ENCODE assay signal across 1 cellular context in the genomic region with DNA sequence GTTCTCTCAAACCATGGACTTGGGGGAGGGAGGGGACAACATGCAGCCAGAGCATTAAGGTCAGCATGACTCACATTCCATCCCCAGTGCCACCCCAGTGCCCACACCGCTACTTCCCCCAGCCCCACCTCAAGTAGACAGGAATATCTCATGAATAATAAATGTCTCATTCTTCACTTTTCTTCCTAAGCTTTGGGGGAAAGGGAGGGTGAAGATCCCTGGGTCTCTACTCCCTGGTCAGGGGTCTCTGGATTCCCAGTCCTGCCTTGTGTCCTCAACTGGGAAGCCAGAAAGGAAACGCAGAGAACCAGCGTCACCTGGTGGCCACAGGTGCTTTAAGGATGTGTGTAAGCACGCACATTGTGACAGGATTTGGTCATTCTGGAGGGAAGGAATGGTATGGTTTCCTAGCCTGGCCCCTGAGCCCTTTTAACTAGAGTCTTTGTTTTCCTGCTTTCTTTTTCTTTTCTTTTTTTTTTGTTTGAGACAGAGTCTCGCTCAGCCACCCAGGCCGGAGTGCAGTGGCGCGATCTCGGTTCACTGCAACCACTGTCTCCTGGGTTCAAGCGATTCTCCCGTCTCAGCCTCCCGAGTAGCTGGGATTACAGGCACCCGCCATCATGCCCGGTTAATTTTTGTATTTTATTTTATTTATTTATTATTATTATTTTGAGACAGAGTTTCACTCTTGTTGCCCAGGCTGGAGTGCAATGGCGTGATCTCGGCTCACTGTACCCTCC.
TF ChIP-seq lines count a peak whose summit lies in the region.

No MANE protein-coding gene starts in this region.

TF ChIP-seq in HepG2, 621 proteins besides CTCF, POLR2A, EP300 and RAD21 (continues in another document):
- TF ChIP-seq ZNF496 (CRISPR knock-in tag; IDR thresholded peaks at IDR 0.05; ENCODE audit: insufficient replicate concordance): no peak
- no peak for TF ChIP-seq TCF12 (IDR thresholded peaks at IDR 0.05)
- TF ChIP-seq TCF12 (CRISPR knock-in tag; IDR thresholded peaks at IDR 0.05): no peak
- TF ChIP-seq GATA4 (IDR thresholded peaks at IDR 0.05; ENCODE audit: borderline replicate concordance, low read depth): no peak
- no peak for TF ChIP-seq ETV6 (CRISPR knock-in tag; conservative IDR thresholded peaks at IDR 0.05)
- TF ChIP-seq HCFC1 (IDR thresholded peaks at IDR 0.05; ENCODE audit: low read depth, low read length): no peak
- no peak for TF ChIP-seq ZNF780A (CRISPR knock-in tag; IDR thresholded peaks at IDR 0.05)
- TF ChIP-seq, protein P1, sequence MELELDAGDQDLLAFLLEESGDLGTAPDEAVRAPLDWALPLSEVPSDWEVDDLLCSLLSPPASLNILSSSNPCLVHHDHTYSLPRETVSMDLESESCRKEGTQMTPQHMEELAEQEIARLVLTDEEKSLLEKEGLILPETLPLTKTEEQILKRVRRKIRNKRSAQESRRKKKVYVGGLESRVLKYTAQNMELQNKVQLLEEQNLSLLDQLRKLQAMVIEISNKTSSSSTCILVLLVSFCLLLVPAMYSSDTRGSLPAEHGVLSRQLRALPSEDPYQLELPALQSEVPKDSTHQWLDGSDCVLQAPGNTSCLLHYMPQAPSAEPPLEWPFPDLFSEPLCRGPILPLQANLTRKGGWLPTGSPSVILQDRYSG (CRISPR knock-in tag; IDR thresholded peaks at IDR 0.05): no peak
- TF ChIP-seq ZNF329 (CRISPR knock-in tag; IDR thresholded peaks at IDR 0.05; ENCODE audit: low read depth): 0 out of 2 replicates have a peak, but pooled peaks have one; percentile 29
- TF ChIP-seq, protein P2, sequence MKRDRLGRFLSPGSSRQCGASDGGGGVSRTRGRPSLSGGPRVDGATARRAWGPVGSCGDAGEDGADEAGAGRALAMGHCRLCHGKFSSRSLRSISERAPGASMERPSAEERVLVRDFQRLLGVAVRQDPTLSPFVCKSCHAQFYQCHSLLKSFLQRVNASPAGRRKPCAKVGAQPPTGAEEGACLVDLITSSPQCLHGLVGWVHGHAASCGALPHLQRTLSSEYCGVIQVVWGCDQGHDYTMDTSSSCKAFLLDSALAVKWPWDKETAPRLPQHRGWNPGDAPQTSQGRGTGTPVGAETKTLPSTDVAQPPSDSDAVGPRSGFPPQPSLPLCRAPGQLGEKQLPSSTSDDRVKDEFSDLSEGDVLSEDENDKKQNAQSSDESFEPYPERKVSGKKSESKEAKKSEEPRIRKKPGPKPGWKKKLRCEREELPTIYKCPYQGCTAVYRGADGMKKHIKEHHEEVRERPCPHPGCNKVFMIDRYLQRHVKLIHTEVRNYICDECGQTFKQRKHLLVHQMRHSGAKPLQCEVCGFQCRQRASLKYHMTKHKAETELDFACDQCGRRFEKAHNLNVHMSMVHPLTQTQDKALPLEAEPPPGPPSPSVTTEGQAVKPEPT (CRISPR knock-in tag; IDR thresholded peaks at IDR 0.05; ENCODE audit: low read depth): 0 out of 2 replicates have a peak, but pooled peaks have one; percentile 29
- TF ChIP-seq, protein P3, sequence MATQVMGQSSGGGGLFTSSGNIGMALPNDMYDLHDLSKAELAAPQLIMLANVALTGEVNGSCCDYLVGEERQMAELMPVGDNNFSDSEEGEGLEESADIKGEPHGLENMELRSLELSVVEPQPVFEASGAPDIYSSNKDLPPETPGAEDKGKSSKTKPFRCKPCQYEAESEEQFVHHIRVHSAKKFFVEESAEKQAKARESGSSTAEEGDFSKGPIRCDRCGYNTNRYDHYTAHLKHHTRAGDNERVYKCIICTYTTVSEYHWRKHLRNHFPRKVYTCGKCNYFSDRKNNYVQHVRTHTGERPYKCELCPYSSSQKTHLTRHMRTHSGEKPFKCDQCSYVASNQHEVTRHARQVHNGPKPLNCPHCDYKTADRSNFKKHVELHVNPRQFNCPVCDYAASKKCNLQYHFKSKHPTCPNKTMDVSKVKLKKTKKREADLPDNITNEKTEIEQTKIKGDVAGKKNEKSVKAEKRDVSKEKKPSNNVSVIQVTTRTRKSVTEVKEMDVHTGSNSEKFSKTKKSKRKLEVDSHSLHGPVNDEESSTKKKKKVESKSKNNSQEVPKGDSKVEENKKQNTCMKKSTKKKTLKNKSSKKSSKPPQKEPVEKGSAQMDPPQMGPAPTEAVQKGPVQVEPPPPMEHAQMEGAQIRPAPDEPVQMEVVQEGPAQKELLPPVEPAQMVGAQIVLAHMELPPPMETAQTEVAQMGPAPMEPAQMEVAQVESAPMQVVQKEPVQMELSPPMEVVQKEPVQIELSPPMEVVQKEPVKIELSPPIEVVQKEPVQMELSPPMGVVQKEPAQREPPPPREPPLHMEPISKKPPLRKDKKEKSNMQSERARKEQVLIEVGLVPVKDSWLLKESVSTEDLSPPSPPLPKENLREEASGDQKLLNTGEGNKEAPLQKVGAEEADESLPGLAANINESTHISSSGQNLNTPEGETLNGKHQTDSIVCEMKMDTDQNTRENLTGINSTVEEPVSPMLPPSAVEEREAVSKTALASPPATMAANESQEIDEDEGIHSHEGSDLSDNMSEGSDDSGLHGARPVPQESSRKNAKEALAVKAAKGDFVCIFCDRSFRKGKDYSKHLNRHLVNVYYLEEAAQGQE (IDR thresholded peaks at IDR 0.05; ENCODE audit: borderline replicate concordance in 1 of 2, low read depth in 1 of 2, low read length in 2 of 2): no peak
- peak; percentile 45; the same call in 1 of the 2 replicates for TF ChIP-seq SAP130 (CRISPR knock-in tag; IDR thresholded peaks at IDR 0.05; ENCODE audit: low read depth)
- peak in 1 of 2 experiments; percentile 63; a peak in 2 of 4 replicates for TF ChIP-seq NR2F1 (CRISPR knock-in tag; IDR thresholded peaks at IDR 0.05)
- TF ChIP-seq RFXANK (CRISPR knock-in tag; IDR thresholded peaks at IDR 0.05): 0 out of 2 replicates have a peak, but pooled peaks have one; percentile 32
- no peak for TF ChIP-seq PTBP1 (IDR thresholded peaks at IDR 0.05; ENCODE audit: low read depth, low read length, poor library complexity, severe bottlenecking)
- TF ChIP-seq, protein P4, sequence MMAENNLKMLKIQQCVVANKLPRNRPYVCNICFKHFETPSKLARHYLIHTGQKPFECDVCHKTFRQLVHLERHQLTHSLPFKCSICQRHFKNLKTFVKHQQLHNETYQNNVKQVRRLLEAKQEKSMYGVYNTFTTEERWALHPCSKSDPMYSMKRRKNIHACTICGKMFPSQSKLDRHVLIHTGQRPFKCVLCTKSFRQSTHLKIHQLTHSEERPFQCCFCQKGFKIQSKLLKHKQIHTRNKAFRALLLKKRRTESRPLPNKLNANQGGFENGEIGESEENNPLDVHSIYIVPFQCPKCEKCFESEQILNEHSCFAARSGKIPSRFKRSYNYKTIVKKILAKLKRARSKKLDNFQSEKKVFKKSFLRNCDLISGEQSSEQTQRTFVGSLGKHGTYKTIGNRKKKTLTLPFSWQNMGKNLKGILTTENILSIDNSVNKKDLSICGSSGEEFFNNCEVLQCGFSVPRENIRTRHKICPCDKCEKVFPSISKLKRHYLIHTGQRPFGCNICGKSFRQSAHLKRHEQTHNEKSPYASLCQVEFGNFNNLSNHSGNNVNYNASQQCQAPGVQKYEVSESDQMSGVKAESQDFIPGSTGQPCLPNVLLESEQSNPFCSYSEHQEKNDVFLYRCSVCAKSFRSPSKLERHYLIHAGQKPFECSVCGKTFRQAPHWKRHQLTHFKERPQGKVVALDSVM (CRISPR knock-in tag; IDR thresholded peaks at IDR 0.05): no peak
- 0 out of 2 replicates have a peak, but pooled peaks have one; percentile 32 for TF ChIP-seq ZNF547 (CRISPR knock-in tag; IDR thresholded peaks at IDR 0.05)
- no peak for TF ChIP-seq HMG20A (CRISPR knock-in tag; IDR thresholded peaks at IDR 0.05; ENCODE audit: borderline replicate concordance)
- TF ChIP-seq ZNF652 (CRISPR knock-in tag; IDR thresholded peaks at IDR 0.05; ENCODE audit: borderline replicate concordance, low read depth): no peak
- TF ChIP-seq HNRNPL (IDR thresholded peaks at IDR 0.05; ENCODE audit: low read depth, low read length): no peak
- no peak for TF ChIP-seq YEATS4 (CRISPR knock-in tag; IDR thresholded peaks at IDR 0.05; ENCODE audit: borderline replicate concordance)
- TF ChIP-seq, protein P5, sequence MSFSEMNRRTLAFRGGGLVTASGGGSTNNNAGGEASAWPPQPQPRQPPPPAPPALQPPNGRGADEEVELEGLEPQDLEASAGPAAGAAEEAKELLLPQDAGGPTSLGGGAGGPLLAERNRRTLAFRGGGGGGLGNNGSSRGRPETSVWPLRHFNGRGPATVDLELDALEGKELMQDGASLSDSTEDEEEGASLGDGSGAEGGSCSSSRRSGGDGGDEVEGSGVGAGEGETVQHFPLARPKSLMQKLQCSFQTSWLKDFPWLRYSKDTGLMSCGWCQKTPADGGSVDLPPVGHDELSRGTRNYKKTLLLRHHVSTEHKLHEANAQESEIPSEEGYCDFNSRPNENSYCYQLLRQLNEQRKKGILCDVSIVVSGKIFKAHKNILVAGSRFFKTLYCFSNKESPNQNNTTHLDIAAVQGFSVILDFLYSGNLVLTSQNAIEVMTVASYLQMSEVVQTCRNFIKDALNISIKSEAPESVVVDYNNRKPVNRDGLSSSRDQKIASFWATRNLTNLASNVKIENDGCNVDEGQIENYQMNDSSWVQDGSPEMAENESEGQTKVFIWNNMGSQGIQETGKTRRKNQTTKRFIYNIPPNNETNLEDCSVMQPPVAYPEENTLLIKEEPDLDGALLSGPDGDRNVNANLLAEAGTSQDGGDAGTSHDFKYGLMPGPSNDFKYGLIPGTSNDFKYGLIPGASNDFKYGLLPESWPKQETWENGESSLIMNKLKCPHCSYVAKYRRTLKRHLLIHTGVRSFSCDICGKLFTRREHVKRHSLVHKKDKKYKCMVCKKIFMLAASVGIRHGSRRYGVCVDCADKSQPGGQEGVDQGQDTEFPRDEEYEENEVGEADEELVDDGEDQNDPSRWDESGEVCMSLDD (CRISPR knock-in tag; IDR thresholded peaks at IDR 0.05; ENCODE audit: borderline replicate concordance): no peak
- peak; percentile 50 for TF ChIP-seq ETV5 (CRISPR knock-in tag; IDR thresholded peaks at IDR 0.05; ENCODE audit: borderline replicate concordance)
- TF ChIP-seq, protein P6, sequence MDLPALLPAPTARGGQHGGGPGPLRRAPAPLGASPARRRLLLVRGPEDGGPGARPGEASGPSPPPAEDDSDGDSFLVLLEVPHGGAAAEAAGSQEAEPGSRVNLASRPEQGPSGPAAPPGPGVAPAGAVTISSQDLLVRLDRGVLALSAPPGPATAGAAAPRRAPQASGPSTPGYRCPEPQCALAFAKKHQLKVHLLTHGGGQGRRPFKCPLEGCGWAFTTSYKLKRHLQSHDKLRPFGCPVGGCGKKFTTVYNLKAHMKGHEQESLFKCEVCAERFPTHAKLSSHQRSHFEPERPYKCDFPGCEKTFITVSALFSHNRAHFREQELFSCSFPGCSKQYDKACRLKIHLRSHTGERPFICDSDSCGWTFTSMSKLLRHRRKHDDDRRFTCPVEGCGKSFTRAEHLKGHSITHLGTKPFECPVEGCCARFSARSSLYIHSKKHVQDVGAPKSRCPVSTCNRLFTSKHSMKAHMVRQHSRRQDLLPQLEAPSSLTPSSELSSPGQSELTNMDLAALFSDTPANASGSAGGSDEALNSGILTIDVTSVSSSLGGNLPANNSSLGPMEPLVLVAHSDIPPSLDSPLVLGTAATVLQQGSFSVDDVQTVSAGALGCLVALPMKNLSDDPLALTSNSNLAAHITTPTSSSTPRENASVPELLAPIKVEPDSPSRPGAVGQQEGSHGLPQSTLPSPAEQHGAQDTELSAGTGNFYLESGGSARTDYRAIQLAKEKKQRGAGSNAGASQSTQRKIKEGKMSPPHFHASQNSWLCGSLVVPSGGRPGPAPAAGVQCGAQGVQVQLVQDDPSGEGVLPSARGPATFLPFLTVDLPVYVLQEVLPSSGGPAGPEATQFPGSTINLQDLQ (CRISPR knock-in tag; IDR thresholded peaks at IDR 0.05): no peak
- TF ChIP-seq, protein P7, sequence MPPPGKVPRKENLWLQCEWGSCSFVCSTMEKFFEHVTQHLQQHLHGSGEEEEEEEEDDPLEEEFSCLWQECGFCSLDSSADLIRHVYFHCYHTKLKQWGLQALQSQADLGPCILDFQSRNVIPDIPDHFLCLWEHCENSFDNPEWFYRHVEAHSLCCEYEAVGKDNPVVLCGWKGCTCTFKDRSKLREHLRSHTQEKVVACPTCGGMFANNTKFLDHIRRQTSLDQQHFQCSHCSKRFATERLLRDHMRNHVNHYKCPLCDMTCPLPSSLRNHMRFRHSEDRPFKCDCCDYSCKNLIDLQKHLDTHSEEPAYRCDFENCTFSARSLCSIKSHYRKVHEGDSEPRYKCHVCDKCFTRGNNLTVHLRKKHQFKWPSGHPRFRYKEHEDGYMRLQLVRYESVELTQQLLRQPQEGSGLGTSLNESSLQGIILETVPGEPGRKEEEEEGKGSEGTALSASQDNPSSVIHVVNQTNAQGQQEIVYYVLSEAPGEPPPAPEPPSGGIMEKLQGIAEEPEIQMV (CRISPR knock-in tag; IDR thresholded peaks at IDR 0.05; ENCODE audit: low read depth): peak; percentile 47; the same call in 1 of the 2 replicates
- TF ChIP-seq, protein P8, sequence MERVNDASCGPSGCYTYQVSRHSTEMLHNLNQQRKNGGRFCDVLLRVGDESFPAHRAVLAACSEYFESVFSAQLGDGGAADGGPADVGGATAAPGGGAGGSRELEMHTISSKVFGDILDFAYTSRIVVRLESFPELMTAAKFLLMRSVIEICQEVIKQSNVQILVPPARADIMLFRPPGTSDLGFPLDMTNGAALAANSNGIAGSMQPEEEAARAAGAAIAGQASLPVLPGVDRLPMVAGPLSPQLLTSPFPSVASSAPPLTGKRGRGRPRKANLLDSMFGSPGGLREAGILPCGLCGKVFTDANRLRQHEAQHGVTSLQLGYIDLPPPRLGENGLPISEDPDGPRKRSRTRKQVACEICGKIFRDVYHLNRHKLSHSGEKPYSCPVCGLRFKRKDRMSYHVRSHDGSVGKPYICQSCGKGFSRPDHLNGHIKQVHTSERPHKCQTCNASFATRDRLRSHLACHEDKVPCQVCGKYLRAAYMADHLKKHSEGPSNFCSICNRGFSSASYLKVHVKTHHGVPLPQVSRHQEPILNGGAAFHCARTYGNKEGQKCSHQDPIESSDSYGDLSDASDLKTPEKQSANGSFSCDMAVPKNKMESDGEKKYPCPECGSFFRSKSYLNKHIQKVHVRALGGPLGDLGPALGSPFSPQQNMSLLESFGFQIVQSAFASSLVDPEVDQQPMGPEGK (CRISPR knock-in tag; IDR thresholded peaks at IDR 0.05): peak; percentile 62; the same call in 1 of the 2 replicates
- no peak for TF ChIP-seq MXD4 (CRISPR knock-in tag; IDR thresholded peaks at IDR 0.05)
- peak; percentile 29; the same call in 1 of the 2 replicates for TF ChIP-seq MEIS1 (CRISPR knock-in tag; IDR thresholded peaks at IDR 0.05; ENCODE audit: borderline replicate concordance)
- TF ChIP-seq ARNT2 (CRISPR knock-in tag; IDR thresholded peaks at IDR 0.05; ENCODE audit: low read depth): no peak
- TF ChIP-seq MED1 (CRISPR knock-in tag; IDR thresholded peaks at IDR 0.05): peak; percentile 55; the same call in 1 of the 2 replicates
- TF ChIP-seq, protein P9, sequence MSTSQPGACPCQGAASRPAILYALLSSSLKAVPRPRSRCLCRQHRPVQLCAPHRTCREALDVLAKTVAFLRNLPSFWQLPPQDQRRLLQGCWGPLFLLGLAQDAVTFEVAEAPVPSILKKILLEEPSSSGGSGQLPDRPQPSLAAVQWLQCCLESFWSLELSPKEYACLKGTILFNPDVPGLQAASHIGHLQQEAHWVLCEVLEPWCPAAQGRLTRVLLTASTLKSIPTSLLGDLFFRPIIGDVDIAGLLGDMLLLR (CRISPR knock-in tag; IDR thresholded peaks at IDR 0.05): no peak
